2 cellular contexts compared by ENCODE assay signal in the genomic region with DNA sequence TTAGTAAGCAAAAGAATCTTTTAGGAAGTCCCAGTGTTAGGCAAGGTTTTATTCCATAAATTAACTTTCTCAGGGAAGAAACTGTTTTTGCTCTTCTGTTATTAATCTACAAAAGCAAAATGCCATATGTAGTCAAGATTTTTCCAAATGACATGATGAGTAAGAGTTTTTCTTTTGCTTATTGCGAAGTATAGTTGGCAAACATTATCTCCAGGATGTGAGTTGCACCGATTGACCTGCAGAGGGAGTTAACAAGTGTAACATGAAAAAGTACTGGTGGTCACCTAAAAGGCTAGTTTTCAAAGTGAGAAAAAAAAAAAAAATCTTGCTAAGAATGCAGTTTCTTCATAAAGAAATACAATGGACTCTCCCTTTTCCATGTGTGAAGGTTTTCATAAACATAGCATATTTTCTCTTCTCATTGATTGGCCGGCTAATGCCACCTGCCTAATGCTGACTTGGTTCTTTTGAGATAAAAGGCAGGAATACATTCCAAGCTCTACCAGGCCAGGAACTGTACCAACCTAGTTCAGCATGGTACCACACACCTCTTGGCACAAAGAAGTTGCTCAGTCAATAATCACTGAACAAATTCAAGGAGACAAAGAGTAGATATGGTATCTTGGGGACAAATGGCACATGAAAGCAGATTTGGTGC.
TF ChIP-seq lines count a peak whose summit lies in the region.

No MANE protein-coding gene starts in this region.

TF ChIP-seq in A549, 52 proteins besides CTCF, POLR2A, EP300 and RAD21 (continued from another document):
- peak; percentile 37; the same call in 1 of the 3 replicates for TF ChIP-seq SMC3 (IDR thresholded peaks at IDR 0.05)
- TF ChIP-seq, protein P1, sequence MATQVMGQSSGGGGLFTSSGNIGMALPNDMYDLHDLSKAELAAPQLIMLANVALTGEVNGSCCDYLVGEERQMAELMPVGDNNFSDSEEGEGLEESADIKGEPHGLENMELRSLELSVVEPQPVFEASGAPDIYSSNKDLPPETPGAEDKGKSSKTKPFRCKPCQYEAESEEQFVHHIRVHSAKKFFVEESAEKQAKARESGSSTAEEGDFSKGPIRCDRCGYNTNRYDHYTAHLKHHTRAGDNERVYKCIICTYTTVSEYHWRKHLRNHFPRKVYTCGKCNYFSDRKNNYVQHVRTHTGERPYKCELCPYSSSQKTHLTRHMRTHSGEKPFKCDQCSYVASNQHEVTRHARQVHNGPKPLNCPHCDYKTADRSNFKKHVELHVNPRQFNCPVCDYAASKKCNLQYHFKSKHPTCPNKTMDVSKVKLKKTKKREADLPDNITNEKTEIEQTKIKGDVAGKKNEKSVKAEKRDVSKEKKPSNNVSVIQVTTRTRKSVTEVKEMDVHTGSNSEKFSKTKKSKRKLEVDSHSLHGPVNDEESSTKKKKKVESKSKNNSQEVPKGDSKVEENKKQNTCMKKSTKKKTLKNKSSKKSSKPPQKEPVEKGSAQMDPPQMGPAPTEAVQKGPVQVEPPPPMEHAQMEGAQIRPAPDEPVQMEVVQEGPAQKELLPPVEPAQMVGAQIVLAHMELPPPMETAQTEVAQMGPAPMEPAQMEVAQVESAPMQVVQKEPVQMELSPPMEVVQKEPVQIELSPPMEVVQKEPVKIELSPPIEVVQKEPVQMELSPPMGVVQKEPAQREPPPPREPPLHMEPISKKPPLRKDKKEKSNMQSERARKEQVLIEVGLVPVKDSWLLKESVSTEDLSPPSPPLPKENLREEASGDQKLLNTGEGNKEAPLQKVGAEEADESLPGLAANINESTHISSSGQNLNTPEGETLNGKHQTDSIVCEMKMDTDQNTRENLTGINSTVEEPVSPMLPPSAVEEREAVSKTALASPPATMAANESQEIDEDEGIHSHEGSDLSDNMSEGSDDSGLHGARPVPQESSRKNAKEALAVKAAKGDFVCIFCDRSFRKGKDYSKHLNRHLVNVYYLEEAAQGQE (IDR thresholded peaks at IDR 0.05), result no peak
- TF ChIP-seq CBX8 (IDR thresholded peaks at IDR 0.05), result no peak
- no peak for TF ChIP-seq ZC3H11A (IDR thresholded peaks at IDR 0.05)
- no peak for TF ChIP-seq ZFP36 (IDR thresholded peaks at IDR 0.05; ENCODE audit: borderline replicate concordance, partially characterized antibody)
- no peak for TF ChIP-seq FOSB (CRISPR knock-in tag; IDR thresholded peaks at IDR 0.05)
- no peak for TF ChIP-seq RARB (CRISPR knock-in tag; IDR thresholded peaks at IDR 0.05)
- peak; percentile 63 for TF ChIP-seq MAFK (IDR thresholded peaks at IDR 0.05; ENCODE audit: partially characterized antibody)
- no peak for TF ChIP-seq BHLHE40 (IDR thresholded peaks at IDR 0.05; ENCODE audit: low read depth, low read length)

TF ChIP-seq in HepG2, 621 proteins besides CTCF, POLR2A, EP300 and RAD21 (continued from another document):
- TF ChIP-seq, protein P2, sequence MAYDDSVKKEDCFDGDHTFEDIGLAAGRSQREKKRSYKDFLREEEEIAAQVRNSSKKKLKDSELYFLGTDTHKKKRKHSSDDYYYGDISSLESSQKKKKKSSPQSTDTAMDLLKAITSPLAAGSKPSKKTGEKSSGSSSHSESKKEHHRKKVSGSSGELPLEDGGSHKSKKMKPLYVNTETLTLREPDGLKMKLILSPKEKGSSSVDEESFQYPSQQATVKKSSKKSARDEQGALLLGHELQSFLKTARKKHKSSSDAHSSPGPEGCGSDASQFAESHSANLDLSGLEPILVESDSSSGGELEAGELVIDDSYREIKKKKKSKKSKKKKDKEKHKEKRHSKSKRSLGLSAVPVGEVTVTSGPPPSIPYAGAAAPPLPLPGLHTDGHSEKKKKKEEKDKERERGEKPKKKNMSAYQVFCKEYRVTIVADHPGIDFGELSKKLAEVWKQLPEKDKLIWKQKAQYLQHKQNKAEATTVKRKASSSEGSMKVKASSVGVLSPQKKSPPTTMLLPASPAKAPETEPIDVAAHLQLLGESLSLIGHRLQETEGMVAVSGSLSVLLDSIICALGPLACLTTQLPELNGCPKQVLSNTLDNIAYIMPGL (CRISPR knock-in tag; IDR thresholded peaks at IDR 0.05; ENCODE audit: borderline replicate concordance in 1 of 2, low read depth in 1 of 2), result no peak
- TF ChIP-seq MAFF (IDR thresholded peaks at IDR 0.05; ENCODE audit: low read depth, low read length) (peak; percentile 47), RXRB (CRISPR knock-in tag; IDR thresholded peaks at IDR 0.05; ENCODE audit: borderline replicate concordance) (no peak), CAMTA2 (CRISPR knock-in tag; IDR thresholded peaks at IDR 0.05; ENCODE audit: borderline replicate concordance) (no peak), MYNN (CRISPR knock-in tag; IDR thresholded peaks at IDR 0.05; ENCODE audit: low read depth) (no peak), ZNF432 (CRISPR knock-in tag; IDR thresholded peaks at IDR 0.05; ENCODE audit: borderline replicate concordance) (no peak), SMC3 (IDR thresholded peaks at IDR 0.05; ENCODE audit: low read length) (peak; percentile 60; the same call in 1 of the 2 replicates), MAFK (conservative IDR thresholded peaks at IDR 0.05 in 1 of 2, IDR thresholded peaks at IDR 0.05 in 1 of 2; ENCODE audit: low read length in 2 of 2) (peak; percentile 47 to 59), STAG1 (CRISPR knock-in tag; IDR thresholded peaks at IDR 0.05) (peak; percentile 57), TBL1XR1 (IDR thresholded peaks at IDR 0.05; ENCODE audit: borderline replicate concordance, low read length, partially characterized antibody) (no peak)
- TF ChIP-seq, protein P3, sequence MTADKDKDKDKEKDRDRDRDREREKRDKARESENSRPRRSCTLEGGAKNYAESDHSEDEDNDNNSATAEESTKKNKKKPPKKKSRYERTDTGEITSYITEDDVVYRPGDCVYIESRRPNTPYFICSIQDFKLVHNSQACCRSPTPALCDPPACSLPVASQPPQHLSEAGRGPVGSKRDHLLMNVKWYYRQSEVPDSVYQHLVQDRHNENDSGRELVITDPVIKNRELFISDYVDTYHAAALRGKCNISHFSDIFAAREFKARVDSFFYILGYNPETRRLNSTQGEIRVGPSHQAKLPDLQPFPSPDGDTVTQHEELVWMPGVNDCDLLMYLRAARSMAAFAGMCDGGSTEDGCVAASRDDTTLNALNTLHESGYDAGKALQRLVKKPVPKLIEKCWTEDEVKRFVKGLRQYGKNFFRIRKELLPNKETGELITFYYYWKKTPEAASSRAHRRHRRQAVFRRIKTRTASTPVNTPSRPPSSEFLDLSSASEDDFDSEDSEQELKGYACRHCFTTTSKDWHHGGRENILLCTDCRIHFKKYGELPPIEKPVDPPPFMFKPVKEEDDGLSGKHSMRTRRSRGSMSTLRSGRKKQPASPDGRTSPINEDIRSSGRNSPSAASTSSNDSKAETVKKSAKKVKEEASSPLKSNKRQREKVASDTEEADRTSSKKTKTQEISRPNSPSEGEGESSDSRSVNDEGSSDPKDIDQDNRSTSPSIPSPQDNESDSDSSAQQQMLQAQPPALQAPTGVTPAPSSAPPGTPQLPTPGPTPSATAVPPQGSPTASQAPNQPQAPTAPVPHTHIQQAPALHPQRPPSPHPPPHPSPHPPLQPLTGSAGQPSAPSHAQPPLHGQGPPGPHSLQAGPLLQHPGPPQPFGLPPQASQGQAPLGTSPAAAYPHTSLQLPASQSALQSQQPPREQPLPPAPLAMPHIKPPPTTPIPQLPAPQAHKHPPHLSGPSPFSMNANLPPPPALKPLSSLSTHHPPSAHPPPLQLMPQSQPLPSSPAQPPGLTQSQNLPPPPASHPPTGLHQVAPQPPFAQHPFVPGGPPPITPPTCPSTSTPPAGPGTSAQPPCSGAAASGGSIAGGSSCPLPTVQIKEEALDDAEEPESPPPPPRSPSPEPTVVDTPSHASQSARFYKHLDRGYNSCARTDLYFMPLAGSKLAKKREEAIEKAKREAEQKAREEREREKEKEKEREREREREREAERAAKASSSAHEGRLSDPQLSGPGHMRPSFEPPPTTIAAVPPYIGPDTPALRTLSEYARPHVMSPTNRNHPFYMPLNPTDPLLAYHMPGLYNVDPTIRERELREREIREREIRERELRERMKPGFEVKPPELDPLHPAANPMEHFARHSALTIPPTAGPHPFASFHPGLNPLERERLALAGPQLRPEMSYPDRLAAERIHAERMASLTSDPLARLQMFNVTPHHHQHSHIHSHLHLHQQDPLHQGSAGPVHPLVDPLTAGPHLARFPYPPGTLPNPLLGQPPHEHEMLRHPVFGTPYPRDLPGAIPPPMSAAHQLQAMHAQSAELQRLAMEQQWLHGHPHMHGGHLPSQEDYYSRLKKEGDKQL (CRISPR knock-in tag; IDR thresholded peaks at IDR 0.05; ENCODE audit: low read depth), result no peak
